8 cellular contexts compared by ENCODE assay signal in genomic region chr17:3959295-3959899, GRCh38. TPM values are rescaled to one million over a fixed set of nuclear protein-coding genes. Genes with fewer than 3 reads are reported as not detected.
DNase-seq lines count a peak whose midpoint lies in the region; ATAC-seq and TF ChIP-seq lines count a peak whose summit lies in the region.

No MANE protein-coding gene starts in this region.

- H3K27me3 Mint-ChIP-seq in chondrocyte (ENCODE audit: low read depth) = peaks cover 19% of the 10 kb centered on the region

- no peak overlapping the region for H3K4me3 ChIP-seq in fibroblast of villous mesenchyme (ENCODE audit: low read depth, low read length)

- no peak overlapping the region for H3K27ac ChIP-seq in RWPE1

- DNase-seq in Right ventricle myocardium inferior (ENCODE audit: missing footprints) (peak; percentile 44), Right ventricle myocardium superior (no peak), RWPE1 (ENCODE audit: low spot score) (peak; percentile 51), fibroblast of villous mesenchyme (ENCODE audit: low read depth) (peak; percentile 50), NCI-H82 treated with DMSO at 0.1 percent for 48 hours (lab: John Stamatoyannopoulos, UW; ENCODE audit: unreplicated experiment) (no peak), chondrocyte (ENCODE audit: low spot score) (no peak), NCI-H128 (lab: John Stamatoyannopoulos, UW; ENCODE audit: unreplicated experiment) (no peak)

- H3K4me1 Mint-ChIP-seq in chondrocyte (ENCODE audit: low read depth) = peaks cover 24% of the 10 kb centered on the region

- no peak for ATAC-seq in Right ventricle myocardium inferior
- no peak for ATAC-seq in Right ventricle myocardium superior (ENCODE audit: poor library complexity)
- no peak for ATAC-seq in HG02970 (IDR thresholded peaks at IDR 0.05; ENCODE audit: low FRiP score, unreplicated experiment)

- CTCF ChIA-PET in RWPE1 (lab: Yijun Ruan, JAX) = interaction anchor here (0.5 to 1.4 kb wide), 2 partner anchors 45 to 1897 kb away, joined by 3 to 6 read pairs; no protein-coding TSS in a partner anchor

- H3K9me3 Mint-ChIP-seq in chondrocyte (ENCODE audit: low read depth) = no peaks in the 10 kb centered on the region

- intact Hi-C loops in Right ventricle myocardium inferior (cut with DNase I) (no loop called here), Right ventricle myocardium superior (cut with DNase I) (no loop called here)

- H3K4me3 Mint-ChIP-seq in chondrocyte (ENCODE audit: unreplicated experiment) = no peak overlapping the region

- H3K27ac Mint-ChIP-seq in chondrocyte (ENCODE audit: unreplicated experiment) = no peak overlapping the region

- TF ChIP-seq CTCF in RWPE1 (conservative IDR thresholded peaks at IDR 0.05; ENCODE audit: low read depth) = no peak
- TF ChIP-seq CTCF in fibroblast of villous mesenchyme (IDR thresholded peaks at IDR 0.05; ENCODE audit: insufficient read depth, low read depth, low read length) = no peak
- no peak for TF ChIP-seq CTCF in chondrocyte (IDR thresholded peaks at IDR 0.05)

- no peaks in the 10 kb centered on the region for H3K36me3 Mint-ChIP-seq in chondrocyte (ENCODE audit: low read depth)

- POLR2A ChIA-PET in RWPE1 (lab: Yijun Ruan, JAX; ENCODE audit: low non-redundant PET) = no interaction called here

RNA-seq across cellular contexts. Expression of gene ATP2A3, which starts 4.8 kb away (rescaled TPM):
- total RNA-seq in Right ventricle myocardium inferior (7.7 TPM), Right ventricle myocardium superior (6.0 TPM), fibroblast of villous mesenchyme (0.43 and 2.9 TPM in 2 replicates), chondrocyte (0.53 to 1.7 TPM (median 1.5 TPM) in 3 replicates)

RNA-seq across cellular contexts. Expression of gene P2RX1, which starts 43.1 kb away (rescaled TPM):
- 0.16 TPM for total RNA-seq in Right ventricle myocardium inferior
- total RNA-seq in Right ventricle myocardium superior = 0.08 TPM
- total RNA-seq in fibroblast of villous mesenchyme = 1.3 and 2.3 TPM in 2 replicates
- not detected in 3 replicates for total RNA-seq in chondrocyte

Comparison
In these comparisons a context has a peak if more than half of its experiments do, and no peak if none do; other contexts are left out.
1. DNase-seq: peak in Right ventricle myocardium inferior (single experiment), RWPE1 (single experiment) and fibroblast of villous mesenchyme (single experiment); none in Right ventricle myocardium superior (single experiment), NCI-H82 treated with DMSO at 0.1 percent for 48 hours (single experiment), chondrocyte (single experiment) and NCI-H128 (single experiment).